Comparison of ENCODE assay signal across 11 cellular contexts in the genomic region with DNA sequence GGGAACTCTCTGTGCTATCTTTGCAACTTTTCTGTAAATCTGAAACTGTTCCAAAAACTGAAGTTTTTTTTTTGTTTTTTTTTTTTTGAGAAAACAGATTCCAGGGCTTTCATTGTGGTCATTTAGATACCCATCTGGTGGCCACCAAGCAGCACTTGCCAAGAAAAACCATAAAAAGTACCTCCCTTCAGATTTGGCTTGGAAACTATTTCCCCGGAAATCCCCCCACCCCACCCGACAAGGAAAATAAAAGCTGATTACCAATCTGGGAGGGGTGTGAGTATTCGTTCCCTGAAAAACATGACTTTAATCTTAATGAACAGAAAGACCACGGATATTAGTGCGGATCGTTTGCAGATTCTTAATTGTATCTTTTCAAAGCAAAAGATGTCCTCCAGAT. TPM values are rescaled to one million over a fixed set of nuclear protein-coding genes. Genes with fewer than 3 reads are reported as not detected.
A peak's percentile ranks its signal among the peaks of the same experiment; 100 is the strongest.
DNase-seq lines count a peak whose midpoint lies in the region; ATAC-seq and TF ChIP-seq lines count a peak whose summit lies in the region.
"Had no signal": no experiment of that assay in that cellular context is flagged by ENCODE, and none has a peak within 500 bp of the region (broad histone marks: within the 10 kb centered on the region; RNA-seq: fewer than 3 reads in every experiment).

No MANE protein-coding gene starts in this region.

- H3K4me2 ChIP-seq in neuronal stem cell (ENCODE audit: insufficient read depth, low read length, poor library complexity, severe bottlenecking): no peak overlapping the region

- in situ Hi-C loops in transverse colon (cut with MboI; ENCODE audit: low pct_ligation_motif_present in 1 of 4, low pct_unique_long_range_greater_than_20kb in 1 of 4, low sequenced_read_pairs in 3 of 4) (no loop called here), G401 (cut with HindIII; ENCODE audit: low sequenced_read_pairs) (no loop called here)

- H3K36me3 Mint-ChIP-seq in activated T-helper 2 cell treated with anti-CD3 and anti-CD28 coated beads, Interferon-gamma antibody, Interleukin-2, Interleukin-4, amounts not matched to agents 10 μg/mL and 5 μg/mL and 100 μg/mL, durations not matched to agents 14 hours and 24 hours and 36 hours (ENCODE audit: low read depth): peaks cover 52% of the 10 kb centered on the region
- H3K36me3 Mint-ChIP-seq in memory B cell: peaks cover 16% of the 10 kb centered on the region

- peaks cover 12% of the 10 kb centered on the region for H3K27me3 Mint-ChIP-seq in activated T-helper 2 cell treated with anti-CD3 and anti-CD28 coated beads, Interferon-gamma antibody, Interleukin-2, Interleukin-4, amounts not matched to agents 10 μg/mL and 5 μg/mL and 100 μg/mL, durations not matched to agents 14 hours and 24 hours and 36 hours (ENCODE audit: low read depth)
- peaks cover 3% of the 10 kb centered on the region for H3K27me3 Mint-ChIP-seq in memory B cell

- TF ChIP-seq POLR2A in transverse colon (IDR thresholded peaks at IDR 0.05): no peak

- H2BK15ac ChIP-seq in neuronal stem cell (ENCODE audit: low read length): no peak overlapping the region

- H3K4me3 Mint-ChIP-seq in activated T-helper 2 cell treated with anti-CD3 and anti-CD28 coated beads, Interferon-gamma antibody, Interleukin-2, Interleukin-4, amounts not matched to agents 10 μg/mL and 5 μg/mL and 100 μg/mL, durations not matched to agents 14 hours and 24 hours and 36 hours (ENCODE audit: low read depth): peak overlapping the region; percentile 96
- H3K4me3 Mint-ChIP-seq in memory B cell: peak overlapping the region; percentile 97

- no peak overlapping the region for H4K8ac ChIP-seq in neuronal stem cell (ENCODE audit: low read depth, low read length)

- no peak overlapping the region for H3K9ac ChIP-seq in neuronal stem cell (ENCODE audit: low read depth, low read length, poor library complexity)

- intact Hi-C loops in heart right ventricle (cut with DNase I): loop anchor here in 4 of 10 donors (2.0 to 5.0 kb wide), 3 partner anchors 93 to 152 kb away; no protein-coding TSS in a partner anchor
- intact Hi-C loops in left ventricle myocardium superior (cut with micrococcal nuclease): no loop called here
- intact Hi-C loops in activated T-helper 2 cell treated with anti-CD3 and anti-CD28 coated beads, Interferon-gamma antibody, Interleukin-2, Interleukin-4, amounts not matched to agents 10 μg/mL and 5 μg/mL and 100 μg/mL, durations not matched to agents 14 hours and 24 hours and 36 hours (cut with micrococcal nuclease): loop anchor here (2.0 to 5.0 kb wide), 4 partner anchors 54 to 507 kb away; no protein-coding TSS in a partner anchor
- intact Hi-C loops in transverse colon (cut with DNase I; ENCODE audit: low total_unique reads): no loop called here

- H2AK5ac ChIP-seq in neuronal stem cell (ENCODE audit: low read depth, low read length): no peak overlapping the region

- no peak overlapping the region for H4K91ac ChIP-seq in neuronal stem cell (ENCODE audit: low read depth, low read length, poor library complexity)

- no peak overlapping the region for H2BK12ac ChIP-seq in neuronal stem cell (ENCODE audit: low read length)

- H3K4me1 ChIP-seq in heart right ventricle: peaks cover 16 to 53% (median 39%) of the 10 kb centered on the region in 9 donors
- peaks cover 0 to 36% (median 21%) of the 10 kb centered on the region in 4 donors for H3K4me1 ChIP-seq in transverse colon
- H3K4me1 ChIP-seq in neuronal stem cell (ENCODE audit: control insufficient read depth in 2 of 2, insufficient read depth in 1 of 2, low read depth in 1 of 2, low read length in 2 of 2): peaks cover 14 to 15% of the 10 kb centered on the region in 2 donors
- H3K4me1 ChIP-seq: SJSA1 had no signal

- peak overlapping the region; percentile 98 for H3K27ac Mint-ChIP-seq in activated T-helper 2 cell treated with anti-CD3 and anti-CD28 coated beads, Interferon-gamma antibody, Interleukin-2, Interleukin-4, amounts not matched to agents 10 μg/mL and 5 μg/mL and 100 μg/mL, durations not matched to agents 14 hours and 24 hours and 36 hours
- H3K27ac Mint-ChIP-seq in memory B cell: peak overlapping the region; percentile 97

- H2AFZ ChIP-seq in neuronal stem cell (ENCODE audit: low read length): no peak overlapping the region

- H3K27ac ChIP-seq in heart right ventricle (peak overlapping the region in 9 of 10 donors; percentile 51 to 92 (median 81)), transverse colon (peak overlapping the region; percentile 82 to 86 (median 85)), neuronal stem cell (replicated peaks; ENCODE audit: low read length) (no peak overlapping the region)
- H3K27ac ChIP-seq: C4-2B, SJSA1 had no signal

- no peaks in the 10 kb centered on the region for H3K79me1 ChIP-seq in neuronal stem cell (ENCODE audit: low read depth, low read length)

- H3K27me3 ChIP-seq in heart right ventricle (peaks cover 0 to 35% (median 0%) of the 10 kb centered on the region in 7 donors), transverse colon (no peaks in the 10 kb centered on the region), neuronal stem cell (ENCODE audit: control insufficient read depth in 3 of 3, insufficient read depth in 3 of 3, low read depth in 1 of 3, low read length in 3 of 3) (peaks cover 0 to 17% (median 17%) of the 10 kb centered on the region in 3 experiments)

- DNase-seq in heart right ventricle (no peak), left ventricle myocardium superior (no peak), memory B cell (ENCODE audit: low spot score in 2 of 2) (no peak), transverse colon (no peak), G401 (ENCODE audit: low spot score) (no peak), NCI-H1417 treated with DMSO at 0.1 percent for 48 hours (lab: John Stamatoyannopoulos, UW) (no peak), neuronal stem cell (ENCODE audit: low spot score) (no peak)
- no peak for DNase-seq in activated T-helper 2 cell treated with anti-CD3 and anti-CD28 coated beads, Interferon-gamma antibody, Interleukin-2, Interleukin-4, amounts not matched to agents 10 μg/mL and 5 μg/mL and 100 μg/mL, durations not matched to agents 14 hours and 24 hours and 36 hours (ENCODE audit: low spot score)

- no peak for TF ChIP-seq EP300 in transverse colon (IDR thresholded peaks at IDR 0.05; ENCODE audit: low read depth)

- H3K4me1 Mint-ChIP-seq in activated T-helper 2 cell treated with anti-CD3 and anti-CD28 coated beads, Interferon-gamma antibody, Interleukin-2, Interleukin-4, amounts not matched to agents 10 μg/mL and 5 μg/mL and 100 μg/mL, durations not matched to agents 14 hours and 24 hours and 36 hours (ENCODE audit: low read depth): peaks cover 59% of the 10 kb centered on the region
- H3K4me1 Mint-ChIP-seq in memory B cell: peaks cover 59% of the 10 kb centered on the region

- peaks cover 0 to 11% (median 2%) of the 10 kb centered on the region in 11 donors for H3K9me3 ChIP-seq in heart right ventricle
- H3K9me3 ChIP-seq in transverse colon: no peaks in the 10 kb centered on the region
- peaks cover 0 to 8% of the 10 kb centered on the region in 2 donors for H3K9me3 ChIP-seq in neuronal stem cell (replicated peaks in 1 of 2; ENCODE audit: control insufficient read depth in 2 of 2, insufficient read depth in 1 of 2, low read depth in 1 of 2, low read length in 2 of 2)
- H3K9me3 ChIP-seq: SJSA1 had no signal

- ATAC-seq in heart right ventricle (no peak), left ventricle myocardium superior (no peak), memory B cell (ENCODE audit: low read depth) (no peak)

- H3K4me3 ChIP-seq in heart right ventricle: peak overlapping the region in 5 of 10 donors; percentile 50 to 61 (median 52)
- H3K4me3 ChIP-seq in transverse colon: peak overlapping the region in 1 of 4 donors; percentile 62
- no peak overlapping the region for H3K4me3 ChIP-seq in neuronal stem cell (ENCODE audit: low read length in 2 of 2)
- H3K4me3 ChIP-seq: lung, SJSA1 had no signal

- H2BK5ac ChIP-seq in neuronal stem cell (ENCODE audit: low read length): no peak overlapping the region

- no peaks in the 10 kb centered on the region for H3K9me3 Mint-ChIP-seq in activated T-helper 2 cell treated with anti-CD3 and anti-CD28 coated beads, Interferon-gamma antibody, Interleukin-2, Interleukin-4, amounts not matched to agents 10 μg/mL and 5 μg/mL and 100 μg/mL, durations not matched to agents 14 hours and 24 hours and 36 hours
- H3K9me3 Mint-ChIP-seq in memory B cell: peaks cover 4% of the 10 kb centered on the region

- H3K23ac ChIP-seq in neuronal stem cell (ENCODE audit: low read depth, low read length, poor library complexity): no peak overlapping the region

- 41 to 42% methylated on average over 6 of the region's 6 CpGs for WGBS in heart right ventricle, 2 donors
- 30 to 41% methylated on average over 6 of the region's 6 CpGs for WGBS in transverse colon (ENCODE audit: low coverage in 1 of 2), 2 donors
- no CpG with 5 or more reads among the region's 6 CpGs for WGBS in neuronal stem cell (ENCODE audit: extremely low coverage in 2 of 2, insufficient read length in 2 of 2, insufficient replicate concordance in 1 of 2), 2 donors

- no peak for TF ChIP-seq CTCF in heart right ventricle (IDR thresholded peaks at IDR 0.05)
- TF ChIP-seq CTCF in transverse colon (IDR thresholded peaks at IDR 0.05): no peak

- no peak overlapping the region for H2BK120ac ChIP-seq in neuronal stem cell (ENCODE audit: low read depth, low read length)

- H3K4ac ChIP-seq in neuronal stem cell (ENCODE audit: low read length): no peak overlapping the region

- H3K36me3 ChIP-seq in heart right ventricle (peaks cover 0 to 3% (median 0%) of the 10 kb centered on the region in 9 donors), transverse colon (no peaks in the 10 kb centered on the region), neuronal stem cell (replicated peaks in 1 of 2; ENCODE audit: control insufficient read depth in 2 of 2, insufficient read depth in 2 of 2, low read length in 2 of 2) (no peaks in the 10 kb centered on the region)
- H3K36me3 ChIP-seq: SJSA1 had no signal

- H3K14ac ChIP-seq in neuronal stem cell (ENCODE audit: low read length): no peak overlapping the region

- no peak overlapping the region for H3K18ac ChIP-seq in neuronal stem cell (ENCODE audit: low read length)

RNA-seq across cellular contexts. Expression of gene NFATC2, which starts 1.9 kb away (rescaled TPM):
- total RNA-seq in heart right ventricle (1 to 10 TPM; 2.0 to 5.7 (median 3.7) TPM), left ventricle myocardium superior (2.3 TPM), transverse colon (10 to 100 TPM in 3 of 4 donors, 1 to 10 TPM in 1; 5.3 to 22.5 (median 11.5) TPM)
- 1 to 10 TPM in 1 of 2 donors, under 1 TPM in 1; 0.43 to 2.6 TPM for polyA plus RNA-seq in heart right ventricle
- total RNA-seq in activated T-helper 2 cell treated with anti-CD3 and anti-CD28 coated beads, Interferon-gamma antibody, Interleukin-2, Interleukin-4, amounts not matched to agents 10 μg/mL and 5 μg/mL and 100 μg/mL, durations not matched to agents 14 hours and 24 hours and 36 hours: 67.1 and 68.0 TPM in 2 replicates
- total RNA-seq in G401 (2014; rRNA removed; shearing (Covaris generic)): 0.12 and 0.95 TPM in 2 replicates
- 0.67 TPM for polyA plus RNA-seq in neuronal stem cell (2013, experiment 1 of 2)
- polyA plus RNA-seq in neuronal stem cell (2013, experiment 2 of 2): 0.76 TPM
- total RNA-seq: SJSA1 had no signal
